8 cellular contexts compared by ENCODE assay signal in genomic region chr17:5111402-5112204, GRCh38. TPM values are rescaled to one million over a fixed set of nuclear protein-coding genes. Genes with fewer than 3 reads are reported as not detected.
A peak's percentile ranks its signal among the peaks of the same experiment; 100 is the strongest.
DNase-seq lines count a peak whose midpoint lies in the region; ATAC-seq and TF ChIP-seq lines count a peak whose summit lies in the region.

Gene ZNF232, minus strand, starts transcription at chr17:5111878. Its CDS starts 56 bp downstream, at chr17:5111822.

- peak within 1 kb of the TSS; percentile 74 for H3K27ac ChIP-seq in VCaP
- H3K27ac ChIP-seq in breast epithelium = peak within 1 kb of the TSS; percentile 76 to 86
- peak within 1 kb of the TSS; percentile 59 for H3K27ac ChIP-seq in skeletal muscle tissue (ENCODE audit: low read depth, low read length)

- H3K9ac ChIP-seq in skeletal muscle tissue (ENCODE audit: low read depth in 1 of 3, low read length in 3 of 3) = peak within 1 kb of the TSS; percentile 85 to 94 (median 90)

- peak within 1 kb of the TSS; percentile 88 to 95 (median 90) for H3K4me3 ChIP-seq in breast epithelium
- peak within 1 kb of the TSS; percentile 77 for H3K4me3 ChIP-seq in iPS-18c (ENCODE audit: insufficient read depth, low read depth, low read length)
- H3K4me3 ChIP-seq in skeletal muscle tissue (ENCODE audit: low read length in 3 of 3) = peak within 1 kb of the TSS; percentile 96 to 99 (median 97)

- H3K27me3 ChIP-seq in breast epithelium (peaks cover 6 to 20% of the 10 kb centered on the region in 2 donors), skeletal muscle tissue (ENCODE audit: control insufficient read depth in 3 of 3, insufficient read depth in 3 of 3, low read length in 3 of 3) (peaks cover 10 to 20% (median 19%) of the 10 kb centered on the region in 3 donors)

- intact Hi-C loops in breast epithelium (cut with DNase I; ENCODE audit: low total_unique reads) = no loop called here

- peak; percentile 79 for DNase-seq in SIG-M5 treated with dmso at 0.1 percent for 504 hours (lab: John Stamatoyannopoulos, UW; ENCODE audit: unreplicated experiment)
- no peak for DNase-seq in SIG-M5 (lab: John Stamatoyannopoulos, UW)
- peak; percentile 94 for DNase-seq in NCI-H2171 treated with DMSO at 0.1 percent for 48 hours (lab: John Stamatoyannopoulos, UW)
- DNase-seq in breast epithelium (ENCODE audit: low spot score in 2 of 2) = peak; percentile 93 to 94

- TF ChIP-seq POLR2A in breast epithelium (IDR thresholded peaks at IDR 0.05) = peak; percentile 47

- no peaks in the 10 kb centered on the region for H3K36me3 ChIP-seq in breast epithelium
- H3K36me3 ChIP-seq in skeletal muscle tissue (ENCODE audit: control insufficient read depth in 3 of 3, insufficient read depth in 3 of 3, low read length in 3 of 3) = peaks cover 14 to 27% (median 18%) of the 10 kb centered on the region in 3 donors

- H3K9me3 ChIP-seq in breast epithelium = no peaks in the 10 kb centered on the region
- H3K9me3 ChIP-seq in iPS-18c (ENCODE audit: control insufficient read depth, insufficient read depth, low read length) = peaks cover 8% of the 10 kb centered on the region
- H3K9me3 ChIP-seq in skeletal muscle tissue (ENCODE audit: control insufficient read depth in 3 of 3, low read length in 3 of 3) = no peaks in the 10 kb centered on the region

- H3K4me1 ChIP-seq in breast epithelium (no peaks in the 10 kb centered on the region), skeletal muscle tissue (ENCODE audit: control insufficient read depth in 3 of 3, insufficient read depth in 3 of 3, low read length in 3 of 3) (peaks cover 11 to 12% (median 11%) of the 10 kb centered on the region in 3 donors)

- peak; percentile 82 for ATAC-seq in HG03095 (IDR thresholded peaks at IDR 0.05; ENCODE audit: unreplicated experiment)

- TF ChIP-seq CTCF in VCaP (conservative IDR thresholded peaks at IDR 0.05) (no peak), breast epithelium (IDR thresholded peaks at IDR 0.05) (peak in 1 of 3 donors; percentile 9)

RNA-seq across cellular contexts. Expression of gene ZNF232, which starts in this region (rescaled TPM):
- 10 to 100 TPM in 1 of 3 donors, 1 to 10 TPM in 2; 5.1 to 13.8 (median 9.2) TPM for total RNA-seq in breast epithelium
- total RNA-seq in skeletal muscle tissue = 6.8 TPM
